Comparison of ENCODE assay signal across 21 cellular contexts in the genomic region with DNA sequence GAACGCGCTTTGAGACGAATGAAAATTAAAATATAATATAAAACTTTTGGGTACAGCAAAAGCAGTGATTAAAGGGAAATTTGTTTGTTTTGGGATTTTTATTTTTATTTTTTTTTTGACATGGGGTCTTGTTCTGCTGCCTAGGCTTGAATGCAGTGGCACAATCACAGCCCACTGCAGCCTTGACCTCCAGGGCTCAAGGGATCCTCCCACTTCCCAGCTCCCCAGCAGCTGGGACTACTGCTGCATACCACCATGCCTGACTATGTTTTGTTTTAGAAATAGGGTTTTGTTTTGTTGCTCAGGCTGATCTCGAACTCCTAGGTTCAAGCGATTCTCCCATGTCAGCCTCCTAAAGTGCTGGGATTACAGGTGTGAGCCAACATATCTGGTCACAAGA. TPM values are rescaled to one million over a fixed set of nuclear protein-coding genes. Genes with fewer than 3 reads are reported as not detected.
DNase-seq lines count a peak whose midpoint lies in the region; ATAC-seq, FAIRE-seq and TF ChIP-seq lines count a peak whose summit lies in the region.
"Had no signal": no experiment of that assay in that cellular context is flagged by ENCODE, and none has a peak within 500 bp of the region (broad histone marks: within the 10 kb centered on the region; RNA-seq: fewer than 3 reads in every experiment).

No MANE protein-coding gene starts in this region.

- H3K9ac ChIP-seq in HepG2 (ENCODE audit: insufficient read depth, low read depth, low read length): no peak overlapping the region

- H3K27me3 ChIP-seq in HepG2 (ENCODE audit: control insufficient read depth in 1 of 2, insufficient read depth in 2 of 2, low read length in 2 of 2) (no peaks in the 10 kb centered on the region), right lobe of liver (no peaks in the 10 kb centered on the region)

- no peak overlapping the region for H3K4me2 ChIP-seq in HepG2 (ENCODE audit: low read depth, low read length)
- H3K4me2 ChIP-seq: A549 had no signal

- in situ Hi-C loops in HepG2 (cut with HindIII; ENCODE audit: extremely low pct_ligation_motif_present, low pct_unique_long_range_greater_than_20kb): no loop called here

- no peak for TF ChIP-seq CTCF in activated CD8-positive, alpha-beta T cell treated with anti-CD3 and anti-CD28 coated beads for 36 hours (IDR thresholded peaks at IDR 0.05)
- TF ChIP-seq CTCF in HepG2 (CRISPR knock-in tag; IDR thresholded peaks at IDR 0.05) (no peak), right lobe of liver (IDR thresholded peaks at IDR 0.05) (no peak)

- H3K4me3 Mint-ChIP-seq in activated CD8-positive, alpha-beta T cell treated with anti-CD3 and anti-CD28 coated beads for 36 hours: no peak overlapping the region
- H3K4me3 Mint-ChIP-seq in activated CD8-positive, alpha-beta T cell treated with anti-CD3 and anti-CD28 coated beads, Interleukin-2, amount 10 ng/mL, durations not matched to agents 7 days and 5 days: no peak overlapping the region
- H3K4me3 Mint-ChIP-seq in activated T-helper 17 cell treated with anti-CD3 and anti-CD28 coated beads, Interleukin-2, amount 50 U/mL, for 72 hours: peak overlapping the region; percentile 16
- H3K4me3 Mint-ChIP-seq in memory B cell: no peak overlapping the region
- H3K4me3 Mint-ChIP-seq: CD4-positive, alpha-beta T cell; H9 had no signal

- no peak for TF ChIP-seq RAD21 in HepG2 (CRISPR knock-in tag; IDR thresholded peaks at IDR 0.05)

- H3K27me3 Mint-ChIP-seq in activated CD8-positive, alpha-beta T cell treated with anti-CD3 and anti-CD28 coated beads for 36 hours: no peaks in the 10 kb centered on the region
- no peaks in the 10 kb centered on the region for H3K27me3 Mint-ChIP-seq in activated CD8-positive, alpha-beta T cell treated with anti-CD3 and anti-CD28 coated beads, Interleukin-2, amount 10 ng/mL, durations not matched to agents 7 days and 5 days (ENCODE audit: low read depth)
- no peaks in the 10 kb centered on the region for H3K27me3 Mint-ChIP-seq in activated T-helper 17 cell treated with anti-CD3 and anti-CD28 coated beads, Interleukin-2, amount 50 U/mL, for 72 hours
- H3K27me3 Mint-ChIP-seq in memory B cell: no peaks in the 10 kb centered on the region
- H3K27me3 Mint-ChIP-seq: CD4-positive, alpha-beta T cell had no signal

- no peaks in the 10 kb centered on the region for H3K36me3 ChIP-seq in HepG2 (replicated peaks in 1 of 2; ENCODE audit: control insufficient read depth in 1 of 2, insufficient read depth in 2 of 2, low read length in 2 of 2)
- no peaks in the 10 kb centered on the region for H3K36me3 ChIP-seq in right lobe of liver

- POLR2A ChIA-PET in activated CD8-positive, alpha-beta T cell treated with anti-CD3 and anti-CD28 coated beads for 36 hours (lab: Charles Lee): interaction anchor here (0.7 kb wide), 1 partner anchor 1368 kb away, joined by 3 read pairs; no protein-coding TSS in a partner anchor
- POLR2A ChIA-PET in activated CD8-positive, alpha-beta T cell treated with anti-CD3 and anti-CD28 coated beads, Interleukin-2, amount 10 ng/mL, durations not matched to agents 7 days and 5 days (lab: Charles Lee): no interaction called here
- POLR2A ChIA-PET in HepG2 (lab: Yijun Ruan, JAX): no interaction called here

- WGBS in HepG2 (ENCODE audit: low lambda C conversion rate): 90% methylated on average over 5 of the region's 5 CpGs
- 95% methylated on average over 5 of the region's 5 CpGs for WGBS in right lobe of liver (ENCODE audit: insufficient coverage, low coverage, low lambda C conversion rate, missing lambda C conversion rate)

- peaks cover 25% of the 10 kb centered on the region for H4K20me1 ChIP-seq in HepG2 (ENCODE audit: insufficient read depth, low read length)

- TF ChIP-seq POLR2A in HepG2 (IDR thresholded peaks at IDR 0.05; ENCODE audit: insufficient read depth in 1 of 2, low read depth in 2 of 2, low read length in 2 of 2) (no peak), right lobe of liver (IDR thresholded peaks at IDR 0.05) (no peak)

- H3K4me3 ChIP-seq in HepG2 (replicated peaks in 1 of 3; ENCODE audit: insufficient read depth in 1 of 3, low read depth in 2 of 3, low read length in 3 of 3) (no peak overlapping the region), right lobe of liver (no peak overlapping the region)
- H3K4me3 ChIP-seq: A549 had no signal

- H3K27ac Mint-ChIP-seq in activated CD8-positive, alpha-beta T cell treated with anti-CD3 and anti-CD28 coated beads for 36 hours: peak overlapping the region; percentile 82
- no peak overlapping the region for H3K27ac Mint-ChIP-seq in activated CD8-positive, alpha-beta T cell treated with anti-CD3 and anti-CD28 coated beads, Interleukin-2, amount 10 ng/mL, durations not matched to agents 7 days and 5 days
- peak overlapping the region; percentile 11 for H3K27ac Mint-ChIP-seq in activated T-helper 17 cell treated with anti-CD3 and anti-CD28 coated beads, Interleukin-2, amount 50 U/mL, for 72 hours
- H3K27ac Mint-ChIP-seq in memory B cell: peak overlapping the region; percentile 53
- H3K27ac Mint-ChIP-seq: CD4-positive, alpha-beta T cell; H9 had no signal

- H3K4me1 Mint-ChIP-seq in activated CD8-positive, alpha-beta T cell treated with anti-CD3 and anti-CD28 coated beads for 36 hours (ENCODE audit: low read depth): peaks cover 70% of the 10 kb centered on the region
- H3K4me1 Mint-ChIP-seq in activated CD8-positive, alpha-beta T cell treated with anti-CD3 and anti-CD28 coated beads, Interleukin-2, amount 10 ng/mL, durations not matched to agents 7 days and 5 days (ENCODE audit: low read depth): peaks cover 27% of the 10 kb centered on the region
- peaks cover 48% of the 10 kb centered on the region for H3K4me1 Mint-ChIP-seq in activated T-helper 17 cell treated with anti-CD3 and anti-CD28 coated beads, Interleukin-2, amount 50 U/mL, for 72 hours
- peaks cover 39% of the 10 kb centered on the region for H3K4me1 Mint-ChIP-seq in memory B cell

- DNase-seq in activated CD8-positive, alpha-beta T cell treated with anti-CD3 and anti-CD28 coated beads for 36 hours: no peak
- DNase-seq in activated CD8-positive, alpha-beta T cell treated with anti-CD3 and anti-CD28 coated beads, Interleukin-2, amount 10 ng/mL, durations not matched to agents 7 days and 5 days: no peak
- peak; percentile 12 for DNase-seq in HepG2 (ENCODE audit: low spot score)
- no peak for DNase-seq in right lobe of liver
- no peak for DNase-seq in memory B cell (ENCODE audit: low spot score in 2 of 2)
- no peak for DNase-seq in GF-D8 (lab: John Stamatoyannopoulos, UW)
- no peak for DNase-seq in RCC 7860 (ENCODE audit: low spot score)
- DNase-seq: AML-193; Caco-2; CD4-positive, alpha-beta T cell; H9 had no signal

- H2AFZ ChIP-seq in HepG2 (ENCODE audit: low read length): no peak overlapping the region

- H3K4me1 ChIP-seq in HepG2 (ENCODE audit: insufficient read depth, low read length): peaks cover 4% of the 10 kb centered on the region; the same call in 1 of the 2 replicates
- H3K4me1 ChIP-seq in right lobe of liver: no peaks in the 10 kb centered on the region
- H3K4me1 ChIP-seq: A549, Caco-2 had no signal

- ATAC-seq in activated CD8-positive, alpha-beta T cell treated with anti-CD3 and anti-CD28 coated beads for 36 hours: no peak
- no peak for ATAC-seq in activated CD8-positive, alpha-beta T cell treated with anti-CD3 and anti-CD28 coated beads, Interleukin-2, amount 10 ng/mL, durations not matched to agents 7 days and 5 days
- ATAC-seq in HepG2: peak; percentile 44; the same call in 1 of the 3 replicates
- ATAC-seq in right lobe of liver: no peak
- no peak for ATAC-seq in activated T-helper 17 cell treated with anti-CD3 and anti-CD28 coated beads, Interleukin-2, amount 50 U/mL, for 72 hours (replicated peaks)
- no peak for ATAC-seq in memory B cell (ENCODE audit: low read depth)
- ATAC-seq: A549 had no signal

- H3K9me3 Mint-ChIP-seq in activated CD8-positive, alpha-beta T cell treated with anti-CD3 and anti-CD28 coated beads for 36 hours: peaks cover 26% of the 10 kb centered on the region
- peaks cover 21% of the 10 kb centered on the region for H3K9me3 Mint-ChIP-seq in activated CD8-positive, alpha-beta T cell treated with anti-CD3 and anti-CD28 coated beads, Interleukin-2, amount 10 ng/mL, durations not matched to agents 7 days and 5 days (ENCODE audit: insufficient read depth)
- peaks cover 14% of the 10 kb centered on the region for H3K9me3 Mint-ChIP-seq in activated T-helper 17 cell treated with anti-CD3 and anti-CD28 coated beads, Interleukin-2, amount 50 U/mL, for 72 hours
- peaks cover 9% of the 10 kb centered on the region for H3K9me3 Mint-ChIP-seq in memory B cell

- intact Hi-C loops in activated CD8-positive, alpha-beta T cell treated with anti-CD3 and anti-CD28 coated beads for 36 hours (cut with micrococcal nuclease): no loop called here
- intact Hi-C loops in HepG2 (cut with micrococcal nuclease; ENCODE audit: unreplicated experiment) (no loop called here), right lobe of liver (cut with DNase I) (no loop called here)

- no TSS peak for BruUV-seq in HepG2 (replicated peaks; lab: Mats Ljungman, UMichigan)

- CTCF ChIA-PET in activated CD8-positive, alpha-beta T cell treated with anti-CD3 and anti-CD28 coated beads for 36 hours (lab: Charles Lee): no interaction called here
- CTCF ChIA-PET in activated CD8-positive, alpha-beta T cell treated with anti-CD3 and anti-CD28 coated beads, Interleukin-2, amount 10 ng/mL, durations not matched to agents 7 days and 5 days (lab: Charles Lee): no interaction called here
- CTCF ChIA-PET in HepG2 (lab: Yijun Ruan, JAX; ENCODE audit: low intra/inter-chr PET ratio, low total read pairs): no interaction called here

- H3K79me2 ChIP-seq in HepG2 (ENCODE audit: insufficient read depth, low read length): peaks cover 93% of the 10 kb centered on the region

- FAIRE-seq in HepG2 (lab: Jason Lieb, UNC) (no peak), RCC 7860 (lab: Jason Lieb, UNC) (no peak)
- FAIRE-seq: A549, D721Med, G401.6, GM12892, GM18507, H1, HTR-8/SVneo had no signal

- H3K36me3 Mint-ChIP-seq in activated CD8-positive, alpha-beta T cell treated with anti-CD3 and anti-CD28 coated beads for 36 hours (ENCODE audit: low read depth): peaks cover 53% of the 10 kb centered on the region
- H3K36me3 Mint-ChIP-seq in activated CD8-positive, alpha-beta T cell treated with anti-CD3 and anti-CD28 coated beads, Interleukin-2, amount 10 ng/mL, durations not matched to agents 7 days and 5 days (ENCODE audit: low read depth): peaks cover 58% of the 10 kb centered on the region
- H3K36me3 Mint-ChIP-seq in activated T-helper 17 cell treated with anti-CD3 and anti-CD28 coated beads, Interleukin-2, amount 50 U/mL, for 72 hours (ENCODE audit: low read depth): peaks cover 31% of the 10 kb centered on the region
- peaks cover 30% of the 10 kb centered on the region for H3K36me3 Mint-ChIP-seq in memory B cell

- H3K9me3 ChIP-seq in HepG2 (ENCODE audit: low read length) (no peaks in the 10 kb centered on the region), right lobe of liver (no peaks in the 10 kb centered on the region)
- H3K9me3 ChIP-seq: Caco-2 had no signal

- H3K27ac ChIP-seq in HepG2 (ENCODE audit: extremely low read length, insufficient read depth, low read length) (no peak overlapping the region), right lobe of liver (no peak overlapping the region)
- H3K27ac ChIP-seq: 22Rv1, A549, C4-2B had no signal

- TF ChIP-seq EP300 in HepG2 (IDR thresholded peaks at IDR 0.05; ENCODE audit: low read depth in 2 of 2, low read length in 2 of 2): no peak
- TF ChIP-seq EP300 in HepG2 (CRISPR knock-in tag; IDR thresholded peaks at IDR 0.05; ENCODE audit: borderline replicate concordance): no peak

RNA-seq across cellular contexts. Expression of gene USP24, which starts 30.3 kb away (rescaled TPM):
- total RNA-seq in activated CD8-positive, alpha-beta T cell treated with anti-CD3 and anti-CD28 coated beads for 36 hours: 10 to 100 TPM; 39.4 to 47.0 TPM
- 10 to 100 TPM; 36.7 to 44.1 TPM for total RNA-seq in activated CD8-positive, alpha-beta T cell treated with anti-CD3 and anti-CD28 coated beads, Interleukin-2, amount 10 ng/mL, durations not matched to agents 7 days and 5 days
- 47.6 and 59.5 TPM in 2 replicates for total RNA-seq in HepG2 (2016; rRNA removed; fragmentation: Illumina TruSeq; extraction: Trizol)
- 4.1 and 5.1 TPM in 2 replicates for total RNA-seq in HepG2 (2016; cell fraction: cytosol; rRNA removed; fragmentation: Illumina TruSeq; extraction: Trizol; ENCODE audit: low read depth)
- total RNA-seq in HepG2 (2016; cell fraction: insoluble cytoplasmic fraction; rRNA removed; fragmentation: Illumina TruSeq; extraction: Trizol): 41.1 and 53.7 TPM in 2 replicates
- total RNA-seq in HepG2 (2016; cell fraction: membrane; rRNA removed; fragmentation: Illumina TruSeq; extraction: Trizol): 12.0 and 12.6 TPM in 2 replicates
- total RNA-seq in HepG2 (2016; cell fraction: nucleus; rRNA removed; fragmentation: Illumina TruSeq; extraction: Trizol): 76.5 and 77.4 TPM in 2 replicates
- 17.2 and 18.8 TPM in 2 replicates for polyA plus RNA-seq in HepG2 (2011; rRNA removed)
- 9.7 and 11.6 TPM in 2 replicates for polyA plus RNA-seq in HepG2 (2011; cell fraction: cytosol; rRNA removed)
- polyA plus RNA-seq in HepG2 (2011; cell fraction: nucleus; rRNA removed): 39.7 and 46.5 TPM in 2 replicates
- polyA plus RNA-seq in HepG2 (2012): 24.9 and 34.6 TPM in 2 replicates
- 1.2 and 1.6 TPM in 2 replicates for polyA plus RNA-seq in HepG2 (2016; cell fraction: cytosol; fragmentation: Illumina TruSeq; extraction: Trizol; ENCODE audit: low read depth)
- 34.7 and 34.9 TPM in 2 replicates for polyA plus RNA-seq in HepG2 (2016; cell fraction: insoluble cytoplasmic fraction; fragmentation: Illumina TruSeq; extraction: Trizol; ENCODE audit: low read depth)
- polyA plus RNA-seq in HepG2 (2016; cell fraction: membrane; fragmentation: Illumina TruSeq; extraction: Trizol; ENCODE audit: low read depth): 3.3 and 5.2 TPM in 2 replicates
- 84.4 and 87.2 TPM in 2 replicates for polyA plus RNA-seq in HepG2 (2016; cell fraction: nucleus; fragmentation: Illumina TruSeq; extraction: Trizol; ENCODE audit: insufficient read depth, low read depth)
- 35.1 and 36.7 TPM in 2 replicates for polyA minus RNA-seq in HepG2 (2011; rRNA and poly(A)+ RNA removed; ENCODE audit: low replicate concordance)
- 23.3 and 27.0 TPM in 2 replicates for polyA minus RNA-seq in HepG2 (2011; cell fraction: cytosol; rRNA and poly(A)+ RNA removed)
- polyA minus RNA-seq in HepG2 (2011; cell fraction: nucleus; rRNA and poly(A)+ RNA removed): 181 and 197 TPM in 2 replicates
- 10 to 100 TPM; 19.9 to 28.0 (median 21.9) TPM for total RNA-seq in right lobe of liver
- 10 to 100 TPM; 40.8 to 41.6 TPM for total RNA-seq in activated T-helper 17 cell treated with anti-CD3 and anti-CD28 coated beads, Interleukin-2, amount 50 U/mL, for 72 hours
